In the genomic region with DNA sequence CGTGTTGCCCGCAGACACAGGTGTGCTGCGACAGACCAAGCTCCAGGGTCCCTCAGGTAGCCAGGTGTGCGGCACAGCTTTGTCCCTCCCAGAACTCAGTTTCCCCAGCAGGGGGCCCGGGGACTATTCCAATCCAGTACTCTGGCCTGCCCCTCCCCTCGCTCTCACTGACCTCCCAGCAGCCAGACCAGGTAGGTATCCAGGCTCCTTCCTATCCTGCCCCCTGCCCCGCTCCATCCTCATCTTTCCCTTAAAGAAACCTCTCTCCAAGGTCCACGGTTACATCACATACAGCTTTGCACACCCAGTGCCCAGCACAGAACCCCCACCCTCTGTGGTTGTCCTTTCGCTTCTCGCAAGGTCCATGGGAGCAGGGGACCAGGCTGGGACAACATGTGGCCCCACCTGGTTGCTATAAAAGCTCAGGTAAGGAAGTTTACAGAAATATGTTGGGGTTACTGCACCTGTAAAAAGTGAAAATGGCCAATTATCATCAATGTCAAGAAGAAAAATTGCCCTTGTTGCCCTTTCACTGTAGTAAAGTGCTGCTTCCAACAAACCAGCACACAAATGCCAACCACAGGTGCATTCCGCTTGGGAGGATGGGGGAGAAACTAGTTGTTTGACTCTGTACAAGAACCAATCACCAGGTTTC, we compare ENCODE assay signal across 1 cellular context.
TF ChIP-seq lines count a peak whose summit lies in the region.

No MANE protein-coding gene starts in this region.

TF ChIP-seq in HepG2, 621 proteins besides CTCF, POLR2A, EP300 and RAD21 (continued from another document):
- TF ChIP-seq, protein P1, sequence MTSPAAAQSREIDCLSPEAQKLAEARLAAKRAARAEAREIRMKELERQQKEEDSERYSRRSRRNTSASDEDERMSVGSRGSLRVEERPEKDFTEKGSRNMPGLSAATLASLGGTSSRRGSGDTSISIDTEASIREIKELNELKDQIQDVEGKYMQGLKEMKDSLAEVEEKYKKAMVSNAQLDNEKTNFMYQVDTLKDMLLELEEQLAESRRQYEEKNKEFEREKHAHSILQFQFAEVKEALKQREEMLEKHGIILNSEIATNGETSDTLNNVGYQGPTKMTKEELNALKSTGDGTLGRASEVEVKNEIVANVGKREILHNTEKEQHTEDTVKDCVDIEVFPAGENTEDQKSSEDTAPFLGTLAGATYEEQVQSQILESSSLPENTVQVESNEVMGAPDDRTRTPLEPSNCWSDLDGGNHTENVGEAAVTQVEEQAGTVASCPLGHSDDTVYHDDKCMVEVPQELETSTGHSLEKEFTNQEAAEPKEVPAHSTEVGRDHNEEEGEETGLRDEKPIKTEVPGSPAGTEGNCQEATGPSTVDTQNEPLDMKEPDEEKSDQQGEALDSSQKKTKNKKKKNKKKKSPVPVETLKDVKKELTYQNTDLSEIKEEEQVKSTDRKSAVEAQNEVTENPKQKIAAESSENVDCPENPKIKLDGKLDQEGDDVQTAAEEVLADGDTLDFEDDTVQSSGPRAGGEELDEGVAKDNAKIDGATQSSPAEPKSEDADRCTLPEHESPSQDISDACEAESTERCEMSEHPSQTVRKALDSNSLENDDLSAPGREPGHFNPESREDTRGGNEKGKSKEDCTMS (CRISPR knock-in tag; conservative IDR thresholded peaks at IDR 0.05) = no peak
- TF ChIP-seq, protein P2, sequence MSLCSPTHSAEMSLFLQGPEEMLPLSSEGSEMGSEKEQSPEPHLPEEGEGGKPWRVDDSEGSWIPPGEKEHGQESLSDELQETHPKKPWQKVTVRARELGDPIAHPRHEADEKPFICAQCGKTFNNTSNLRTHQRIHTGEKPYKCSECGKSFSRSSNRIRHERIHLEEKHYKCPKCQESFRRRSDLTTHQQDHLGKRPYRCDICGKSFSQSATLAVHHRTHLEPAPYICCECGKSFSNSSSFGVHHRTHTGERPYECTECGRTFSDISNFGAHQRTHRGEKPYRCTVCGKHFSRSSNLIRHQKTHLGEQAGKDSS (CRISPR knock-in tag; IDR thresholded peaks at IDR 0.05; ENCODE audit: borderline replicate concordance, low read depth) = 0 out of 2 replicates have a peak, but pooled peaks have one; percentile 0
- no peak for TF ChIP-seq ZFP36 (IDR thresholded peaks at IDR 0.05; ENCODE audit: borderline replicate concordance, low read depth, low read length, partially characterized antibody)
- TF ChIP-seq ZNF569 (CRISPR knock-in tag; IDR thresholded peaks at IDR 0.05; ENCODE audit: borderline replicate concordance) = no peak
- no peak for TF ChIP-seq ZNF777 (CRISPR knock-in tag; IDR thresholded peaks at IDR 0.05)
